ENCODE assay signal across 24 cellular contexts in the genomic region with DNA sequence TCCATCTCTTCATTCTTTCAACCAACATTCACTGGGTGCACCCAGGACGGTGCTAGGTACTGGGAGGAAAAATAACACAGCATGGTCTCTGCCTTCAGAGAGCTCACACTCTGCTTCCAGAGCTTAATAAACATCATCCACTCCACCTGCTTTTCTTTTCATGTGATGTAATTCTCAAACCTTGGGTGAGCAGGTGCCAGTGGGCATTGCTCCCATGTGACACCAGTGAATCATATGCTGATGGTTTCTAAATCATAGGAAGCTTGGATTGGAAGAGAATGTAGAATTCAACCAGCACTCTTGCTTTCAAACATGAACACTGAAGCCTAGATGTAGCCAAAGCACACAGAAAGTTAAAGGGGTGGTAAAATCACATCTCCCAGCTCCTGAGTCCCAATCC.
"Had no signal": no experiment of that assay in that cellular context is flagged by ENCODE, and none has a peak within 500 bp of the region (broad histone marks: within the 10 kb centered on the region; RNA-seq: fewer than 3 reads in every experiment).

No MANE protein-coding gene starts in this region.

- H3K79me2 ChIP-seq: parathyroid adenoma had no signal

- H3K9ac ChIP-seq: parathyroid adenoma had no signal

- H2AFZ ChIP-seq: parathyroid adenoma had no signal

- DNase-seq: activated CD4-positive, alpha-beta T cell treated with anti-CD3 and anti-CD28 coated beads for 4 hours; activated CD4-positive, alpha-beta T cell treated with anti-CD3 and anti-CD28 coated beads, Interleukin-2, amount 50 U/mL, for 48 hours; activated CD4-positive, CD25-positive, alpha-beta regulatory T cell; activated naive CD4-positive, alpha-beta T cell treated with Interleukin-2 at 50 U/mL for 16 hours; activated naive CD8-positive, alpha-beta T cell treated with anti-CD3 and anti-CD28 coated beads for 36 hours; activated T-cell treated with anti-CD3 and anti-CD28 coated beads, Interleukin-2, amount 50 U/mL, for 48 hours; cerebellar nuclear complex; heart left ventricle; left colon; mesendoderm; mucosa of descending colon; naive B cell; nucleus accumbens; right lobe of liver; small intestine; stimulated activated CD4-positive, alpha-beta T cell treated with anti-CD3 and anti-CD28 coated beads, Interleukin-2, amount 100 ng/mL, for 24 hours; stimulated activated naive CD8-positive, alpha-beta T cell treated with anti-CD3 and anti-CD28 coated beads, Interleukin-15, amount 100 ng/mL, for 72 hours; T1000; transverse colon; uterus had no signal

- H3K4me3 ChIP-seq: coronary artery, heart left ventricle, mucosa of descending colon, right lobe of liver, suprapubic skin, transverse colon, uterus had no signal

- H3K27me3 ChIP-seq: right lobe of liver, uterus had no signal

- H3K9me3 ChIP-seq: heart left ventricle, mucosa of descending colon, right lobe of liver, suprapubic skin, transverse colon, uterus had no signal

- H3K36me3 ChIP-seq: heart left ventricle, right lobe of liver, suprapubic skin, transverse colon, uterus had no signal

- H3K27ac ChIP-seq: coronary artery, heart left ventricle, parathyroid adenoma, right lobe of liver, suprapubic skin, transverse colon, uterus had no signal

- H3K4me1 ChIP-seq: heart left ventricle, parathyroid adenoma, right lobe of liver, suprapubic skin, transverse colon, uterus had no signal

- ATAC-seq: heart left ventricle; left colon; mucosa of descending colon; stimulated activated effector memory CD8-positive, alpha-beta T cell treated with anti-CD3 and anti-CD28 coated beads, Interleukin-12 subunit alpha, Interleukin-12 subunit beta, amount 100 ng/mL, for 72 hours; stimulated activated naive CD8-positive, alpha-beta T cell treated with anti-CD3 and anti-CD28 coated beads, Interleukin-15, amount 100 ng/mL, for 72 hours had no signal
